In the genomic region with DNA sequence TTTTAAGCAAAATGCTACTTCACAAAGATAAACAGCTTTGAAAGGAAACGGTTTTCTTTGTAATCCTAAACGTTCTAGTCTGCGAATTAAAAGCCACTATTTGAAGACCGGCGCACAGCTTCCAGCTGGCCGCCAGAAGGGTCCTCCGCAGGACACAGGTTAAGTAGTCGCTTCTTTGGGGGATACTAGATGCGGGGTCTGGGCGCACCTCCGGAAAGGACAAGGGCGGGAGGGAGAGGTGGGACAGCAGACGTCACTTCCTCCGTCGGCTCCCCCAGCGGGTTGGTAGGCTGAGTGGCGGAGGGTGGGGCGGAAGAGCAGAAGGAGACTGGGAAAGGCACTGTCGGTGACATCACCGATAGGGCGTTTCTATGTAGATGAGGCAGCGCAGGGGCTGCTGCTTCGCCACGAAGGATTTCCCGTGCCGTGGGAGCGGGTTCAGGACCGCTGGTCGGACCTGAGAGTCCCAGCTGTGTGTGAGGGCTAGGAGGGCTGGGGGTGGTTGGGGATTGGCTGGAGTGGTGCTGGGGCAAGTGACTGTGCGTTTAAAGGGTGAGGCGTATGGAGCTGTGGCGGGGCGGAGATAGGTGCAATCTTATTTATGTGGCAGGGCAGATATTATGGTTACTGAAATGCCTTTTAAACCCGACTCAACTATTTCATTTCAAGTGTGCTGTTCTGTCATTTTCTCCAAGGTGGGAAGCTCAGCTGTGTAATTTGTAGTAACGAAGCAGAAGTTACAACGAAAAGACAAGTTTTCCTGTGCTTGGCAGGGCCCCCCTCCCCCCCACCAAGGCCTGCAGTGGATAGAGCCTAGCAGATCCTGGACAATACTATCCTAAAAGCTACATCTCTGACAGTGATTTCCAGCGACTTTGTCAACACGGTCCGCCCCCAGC, we compare ENCODE assay signal across 8 cellular contexts.
DNase-seq lines count a peak whose midpoint lies in the region; ATAC-seq and TF ChIP-seq lines count a peak whose summit lies in the region.
"Not testable (repeated sequence)": the region's sequence is repeated elsewhere in the genome, so short reads cannot be mapped to it uniquely, and the experiment has no call there.

No MANE protein-coding gene starts in this region.

- not testable (repeated sequence) for TF ChIP-seq EP300 in suprapubic skin (IDR thresholded peaks at IDR 0.05)

- WGBS in suprapubic skin = under 1% methylated on average over 20 of the region's 39 CpGs

- peak; percentile 25; the same call in 1 of the 2 replicates for TF ChIP-seq RAD21 in HCT116 (IDR thresholded peaks at IDR 0.05; ENCODE audit: low read depth)

- H3K9me2 ChIP-seq in HCT116 (ENCODE audit: insufficient read depth) = not testable (repeated sequence)

- peak overlapping the region; percentile 96 to 100 (median 100) for H3K27ac Mint-ChIP-seq in naive thymus-derived CD8-positive, alpha-beta T cell

- H4K20me1 ChIP-seq in HCT116 (ENCODE audit: insufficient read depth) = not testable (repeated sequence)

- intact Hi-C loops in HCT116 (cut with micrococcal nuclease) = not testable (repeated sequence)

- not testable (repeated sequence) for H3K4me1 ChIP-seq in HCT116 (ENCODE audit: control insufficient read depth in 1 of 2, insufficient read depth in 2 of 2, low read length in 2 of 2); suprapubic skin

- peak; percentile 87 for ATAC-seq in HCT116
- peak; percentile 83 to 86 for ATAC-seq in naive thymus-derived CD8-positive, alpha-beta T cell

- POLR2A ChIA-PET in HCT116 (lab: Charles Lee) = interaction anchor here (0.7 to 1.8 kb wide), 7 partner anchors 9 to 1947 kb away, joined by 3 to 123 read pairs (median 4); no protein-coding TSS in a partner anchor
- POLR2A ChIA-PET in naive thymus-derived CD8-positive, alpha-beta T cell (lab: Charles Lee) = interaction anchor here (0.9 to 1.0 kb wide), 3 partner anchors 10 to 17 kb away, joined by 3 to 15 read pairs (median 4); no protein-coding TSS in a partner anchor

- not testable (repeated sequence) for TF ChIP-seq CTCF in HCT116 (IDR thresholded peaks at IDR 0.05 in 2 of 3, conservative IDR thresholded peaks at IDR 0.05 in 1 of 3; ENCODE audit: borderline replicate concordance in 1 of 3, insufficient read depth in 1 of 3, low read depth in 2 of 3, low read length in 2 of 3); fibroblast of the aortic adventitia (IDR thresholded peaks at IDR 0.05; ENCODE audit: insufficient read depth, low read length); suprapubic skin (IDR thresholded peaks at IDR 0.05)

- peaks cover 5 to 14% (median 11%) of the 10 kb centered on the region in 4 donors for H3K4me1 Mint-ChIP-seq in naive thymus-derived CD8-positive, alpha-beta T cell

- not testable (repeated sequence) for H3K27me3 ChIP-seq in HCT116 (ENCODE audit: insufficient read depth, low read length); suprapubic skin

- H3K9me3 ChIP-seq in HCT116 (ENCODE audit: control insufficient read depth in 1 of 2, insufficient read depth in 1 of 2, low read depth in 1 of 2, low read length in 2 of 2); suprapubic skin: not testable (repeated sequence)

- H3K4me3 Mint-ChIP-seq in naive thymus-derived CD8-positive, alpha-beta T cell = peak overlapping the region; percentile 85 to 100 (median 97)

- not testable (repeated sequence) for H2AFZ ChIP-seq in HCT116 (ENCODE audit: low read depth, low read length, poor library complexity, severe bottlenecking)

- H3K9me3 Mint-ChIP-seq in naive thymus-derived CD8-positive, alpha-beta T cell = not testable (repeated sequence)

- CTCF ChIA-PET in HCT116 (lab: Charles Lee) = not testable (repeated sequence)

- H3K9ac ChIP-seq in HCT116 (ENCODE audit: low read length) = peak overlapping the region; percentile 60

- H3K36me3 ChIP-seq in HCT116 (ENCODE audit: control insufficient read depth in 1 of 2, insufficient read depth in 2 of 2, low read length in 2 of 2); suprapubic skin: not testable (repeated sequence)

- peak overlapping the region; percentile 65 for H3K4me2 ChIP-seq in HCT116 (ENCODE audit: low read length)

- not testable (repeated sequence) for H3K27me3 Mint-ChIP-seq in naive thymus-derived CD8-positive, alpha-beta T cell

- DNase-seq in GM04503 (ENCODE audit: low read depth) (peak; percentile 79), HCT116 (ENCODE audit: low read depth, low spot score) (peak; percentile 98), LoVo (ENCODE audit: low spot score) (peak; percentile 85), RPMI8226 (peak; percentile 93), fibroblast of the aortic adventitia (ENCODE audit: low read depth) (peak; percentile 93), suprapubic skin (ENCODE audit: low spot score in 2 of 2) (peak in 1 of 2 donors; percentile 84)
- peak; percentile 83 for DNase-seq in activated effector memory CD4-positive, alpha-beta T cell treated with anti-CD3 and anti-CD28 coated beads, Interleukin-2, amount 50 U/mL, for 16 hours
- DNase-seq in naive thymus-derived CD8-positive, alpha-beta T cell = peak in 9 of 10 donors; percentile 41 to 88 (median 68)

- TF ChIP-seq POLR2A in HCT116 (IDR thresholded peaks at IDR 0.05; ENCODE audit: borderline replicate concordance, extremely low read depth, insufficient read depth, insufficient read length) (peak; percentile 100), suprapubic skin (IDR thresholded peaks at IDR 0.05) (peak; percentile 27 to 69)

- H3K4me3 ChIP-seq in HCT116 (replicated peaks in 1 of 2; ENCODE audit: low read depth in 1 of 2, low read length in 2 of 2) (peak overlapping the region; percentile 36 to 39; a peak in 3 of 4 replicates), fibroblast of the aortic adventitia (ENCODE audit: low read depth, low read length) (peak overlapping the region; percentile 64), suprapubic skin (peak overlapping the region; percentile 48)

- peak overlapping the region; percentile 71 for H3K27ac ChIP-seq in HCT116 (ENCODE audit: low read depth, low read length)
- H3K27ac ChIP-seq in suprapubic skin = peak overlapping the region; percentile 89

- RAD21 ChIA-PET in HCT116 (lab: Charles Lee; ENCODE audit: low non-redundant PET in 1 of 2, low total read pairs in 2 of 2, uncharacterized antibody in 2 of 2, unreplicated experiment in 2 of 2) = not testable (repeated sequence)

- TSS peak; percentile 100 for BruUV-seq in HCT116 (replicated peaks; lab: Mats Ljungman, UMichigan)

- H3K79me2 ChIP-seq in HCT116 (ENCODE audit: insufficient read depth, low read length) = not testable (repeated sequence)

- not testable (repeated sequence) for H3K36me3 Mint-ChIP-seq in naive thymus-derived CD8-positive, alpha-beta T cell

TF ChIP-seq in HCT116, 20 proteins besides CTCF, POLR2A, EP300 and RAD21:
- TF ChIP-seq POLR2AphosphoS5 (IDR thresholded peaks at IDR 0.05; ENCODE audit: low read depth, low read length) (peak; percentile 94), JUND (IDR thresholded peaks at IDR 0.05) (peak; percentile 87), SIN3A (IDR thresholded peaks at IDR 0.05; ENCODE audit: low read depth) (peak; percentile 100), ZBTB33 (IDR thresholded peaks at IDR 0.05; ENCODE audit: extremely low read depth, insufficient replicate concordance, low read length) (peak; percentile 90), SP1 (IDR thresholded peaks at IDR 0.05; ENCODE audit: low read depth) (peak; percentile 81), SRF (IDR thresholded peaks at IDR 0.05; ENCODE audit: low read depth) (peak; percentile 73), YY1 (IDR thresholded peaks at IDR 0.05; ENCODE audit: extremely low read depth, insufficient replicate concordance, low read depth, low read length) (peak; percentile 74), CEBPB (IDR thresholded peaks at IDR 0.05; ENCODE audit: low read depth) (peak; percentile 65), MAX (IDR thresholded peaks at IDR 0.05) (peak; percentile 71), CBX3 (IDR thresholded peaks at IDR 0.05; ENCODE audit: low read depth) (peak; percentile 93), EGR1 (IDR thresholded peaks at IDR 0.05; ENCODE audit: low read depth) (peak; percentile 32; the same call in 1 of the 2 replicates), FOSL1 (IDR thresholded peaks at IDR 0.05; ENCODE audit: low read depth) (peak; percentile 42; the same call in 1 of the 2 replicates)
